In the genomic region with DNA sequence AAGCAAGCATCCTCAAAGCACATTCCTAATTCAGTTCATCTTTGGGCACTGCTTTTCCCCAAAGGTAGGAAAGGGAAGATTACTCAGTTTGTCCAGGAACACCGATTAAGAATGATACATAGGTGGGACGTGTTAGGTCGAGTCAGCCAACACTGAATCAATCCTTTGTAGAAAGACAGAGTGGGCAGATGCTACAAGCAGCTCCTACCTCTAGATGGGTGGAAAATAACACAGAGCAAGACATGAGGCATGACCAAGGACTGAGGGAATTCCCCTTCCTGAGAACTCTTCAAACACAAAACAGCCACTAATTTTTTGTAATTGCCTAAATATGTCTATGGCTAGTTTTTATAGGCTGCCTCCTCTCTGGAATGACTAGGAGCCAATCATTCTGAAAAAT, we compare ENCODE assay signal across 23 cellular contexts.
DNase-seq lines count a peak whose midpoint lies in the region; ATAC-seq, FAIRE-seq and TF ChIP-seq lines count a peak whose summit lies in the region.
"Had no signal": no experiment of that assay in that cellular context is flagged by ENCODE, and none has a peak within 500 bp of the region (broad histone marks: within the 10 kb centered on the region; RNA-seq: fewer than 3 reads in every experiment).

No MANE protein-coding gene starts in this region.

- H3K27me3 ChIP-seq in Caco-2 (replicated peaks; ENCODE audit: control insufficient read depth, insufficient read depth, low read length) (no peaks in the 10 kb centered on the region), H1 (replicated peaks in 1 of 4; ENCODE audit: control insufficient read depth in 3 of 4, extremely low read depth in 1 of 4, insufficient read depth in 3 of 4, low read length in 3 of 4) (peaks cover 10 to 27% (median 18%) of the 10 kb centered on the region in 4 experiments), smooth muscle cell (ENCODE audit: low read depth) (peaks cover 58% of the 10 kb centered on the region)

- 0 out of 2 replicates have a peak overlapping the region, but pooled peaks have one; percentile 1 for H2BK15ac ChIP-seq in H1 (ENCODE audit: low read length)

- peaks cover 19% of the 10 kb centered on the region for H3K4me1 ChIP-seq in Caco-2
- H3K4me1 ChIP-seq in H1 (replicated peaks in 1 of 4; ENCODE audit: control insufficient read depth in 3 of 4, insufficient read depth in 4 of 4, low read length in 3 of 4): peaks cover 0 to 12% (median 9%) of the 10 kb centered on the region in 4 experiments; a peak in 5 of 7 replicates
- H3K4me1 ChIP-seq in smooth muscle cell (ENCODE audit: low read depth): peaks cover 8% of the 10 kb centered on the region
- H3K4me1 ChIP-seq: BLaER1 had no signal

- H3K4me3 ChIP-seq in Caco-2 (ENCODE audit: low read depth, low read length) (no peak overlapping the region), H1 (ENCODE audit: extremely low read depth in 1 of 4, insufficient read depth in 2 of 4, low read depth in 3 of 4, low read length in 4 of 4) (no peak overlapping the region), smooth muscle cell (peak overlapping the region; percentile 2)
- H3K4me3 ChIP-seq: BLaER1 had no signal

- no TSS peak for BruUV-seq in Caco-2 (replicated peaks; lab: Mats Ljungman, UMichigan)

- TF ChIP-seq EP300 in H1 (IDR thresholded peaks at IDR 0.05; ENCODE audit: borderline replicate concordance in 1 of 2, low read depth in 2 of 2, low read length in 2 of 2): no peak

- no peak overlapping the region for H4K5ac ChIP-seq in H1 (ENCODE audit: insufficient read length, low read depth, low read length)

- H3K27ac Mint-ChIP-seq in activated CD8-positive, alpha-beta T cell treated with anti-CD3 and anti-CD28 coated beads for 36 hours: no peak overlapping the region
- no peak overlapping the region for H3K27ac Mint-ChIP-seq in activated CD8-positive, alpha-beta T cell treated with anti-CD3 and anti-CD28 coated beads, Interleukin-2, amount 10 ng/mL, durations not matched to agents 7 days and 5 days
- no peak overlapping the region for H3K27ac Mint-ChIP-seq in Caco-2 (ENCODE audit: unreplicated experiment)
- H3K27ac Mint-ChIP-seq: CD8-positive, alpha-beta memory T cell had no signal

- H3K27me3 Mint-ChIP-seq in activated CD8-positive, alpha-beta T cell treated with anti-CD3 and anti-CD28 coated beads for 36 hours: peaks cover 50% of the 10 kb centered on the region
- peaks cover 51% of the 10 kb centered on the region for H3K27me3 Mint-ChIP-seq in activated CD8-positive, alpha-beta T cell treated with anti-CD3 and anti-CD28 coated beads, Interleukin-2, amount 10 ng/mL, durations not matched to agents 7 days and 5 days (ENCODE audit: low read depth)
- H3K27me3 Mint-ChIP-seq in Caco-2 (ENCODE audit: insufficient read depth, unreplicated experiment): no peaks in the 10 kb centered on the region

- H2AK5ac ChIP-seq in H1 (ENCODE audit: low read depth, low read length): no peak overlapping the region

- no peak for FAIRE-seq in H1 (lab: Jason Lieb, UNC)
- FAIRE-seq: GM12892 had no signal

- no peak for TF ChIP-seq POLR2A in H1 (IDR thresholded peaks at IDR 0.05; ENCODE audit: control extremely low read depth in 1 of 2, low read depth in 2 of 2, low read length in 2 of 2)

- H4K91ac ChIP-seq in H1 (replicated peaks; ENCODE audit: insufficient read length, low read length): no peak overlapping the region

- POLR2A ChIA-PET in activated CD8-positive, alpha-beta T cell treated with anti-CD3 and anti-CD28 coated beads for 36 hours (lab: Charles Lee): no interaction called here
- POLR2A ChIA-PET in activated CD8-positive, alpha-beta T cell treated with anti-CD3 and anti-CD28 coated beads, Interleukin-2, amount 10 ng/mL, durations not matched to agents 7 days and 5 days (lab: Charles Lee): no interaction called here
- POLR2A ChIA-PET in Caco-2 (lab: Charles Lee): no interaction called here
- POLR2A ChIA-PET in H1 (lab: Charles Lee; ENCODE audit: partially characterized antibody): no interaction called here

- H3K36me3 ChIP-seq in Caco-2 (ENCODE audit: control insufficient read depth, insufficient read depth, low read length) (no peaks in the 10 kb centered on the region), H1 (ENCODE audit: control insufficient read depth in 2 of 4, insufficient read depth in 4 of 4, low read length in 3 of 4) (no peaks in the 10 kb centered on the region; a peak in 1 of 8 replicates), smooth muscle cell (ENCODE audit: low read depth) (no peaks in the 10 kb centered on the region)
- H3K36me3 ChIP-seq: BLaER1 had no signal

- H3K4me2 ChIP-seq in H1 (ENCODE audit: insufficient read depth in 1 of 2, low read depth in 2 of 2, low read length in 2 of 2) (no peak overlapping the region; a peak in 1 of 4 replicates), smooth muscle cell (no peak overlapping the region)
- H3K4me2 ChIP-seq: BLaER1 had no signal

- H2BK20ac ChIP-seq in H1 (ENCODE audit: low read length): no peak overlapping the region

- no peak overlapping the region for H3K23ac ChIP-seq in H1 (ENCODE audit: insufficient read length)

- no peak overlapping the region for H3K4me3 Mint-ChIP-seq in activated CD8-positive, alpha-beta T cell treated with anti-CD3 and anti-CD28 coated beads for 36 hours
- H3K4me3 Mint-ChIP-seq in activated CD8-positive, alpha-beta T cell treated with anti-CD3 and anti-CD28 coated beads, Interleukin-2, amount 10 ng/mL, durations not matched to agents 7 days and 5 days: no peak overlapping the region
- H3K4me3 Mint-ChIP-seq in Caco-2 (ENCODE audit: unreplicated experiment): peak overlapping the region; percentile 93
- H3K4me3 Mint-ChIP-seq: CD8-positive, alpha-beta memory T cell had no signal

- H4K8ac ChIP-seq in H1 (ENCODE audit: extremely low read depth, insufficient read depth, low read length): no peak overlapping the region

- TF ChIP-seq RAD21 in H1 (IDR thresholded peaks at IDR 0.05 in 1 of 2, conservative IDR thresholded peaks at IDR 0.05 in 1 of 2; ENCODE audit: low read depth in 2 of 2, low read length in 2 of 2): no peak

- H3K56ac ChIP-seq in H1 (replicated peaks; ENCODE audit: insufficient read length, low read depth, low read length): no peak overlapping the region

- H3K27ac ChIP-seq in H1 (ENCODE audit: low read depth, low read length) (no peak overlapping the region), smooth muscle cell (ENCODE audit: low read depth) (no peak overlapping the region)
- H3K27ac ChIP-seq: BLaER1 had no signal

- peak; percentile 76 for ATAC-seq in activated CD8-positive, alpha-beta T cell treated with anti-CD3 and anti-CD28 coated beads for 36 hours
- ATAC-seq in activated CD8-positive, alpha-beta T cell treated with anti-CD3 and anti-CD28 coated beads, Interleukin-2, amount 10 ng/mL, durations not matched to agents 7 days and 5 days: no peak
- no peak for ATAC-seq in HG03354 (IDR thresholded peaks at IDR 0.05; ENCODE audit: poor library complexity, severe bottlenecking, unreplicated experiment)
- ATAC-seq: Panc1 had no signal

- peaks cover 12% of the 10 kb centered on the region for H3K23me2 ChIP-seq in H1 (ENCODE audit: low read depth, low read length)

- DNase-seq in activated CD8-positive, alpha-beta T cell treated with anti-CD3 and anti-CD28 coated beads for 36 hours: no peak
- no peak for DNase-seq in activated CD8-positive, alpha-beta T cell treated with anti-CD3 and anti-CD28 coated beads, Interleukin-2, amount 10 ng/mL, durations not matched to agents 7 days and 5 days
- DNase-seq in Caco-2 (no peak), H1 (ENCODE audit: low read depth in 1 of 2, low spot score in 2 of 2) (no peak), smooth muscle cell (lab: John Stamatoyannopoulos, UW; ENCODE audit: unreplicated experiment) (no peak), GM10266 (ENCODE audit: extremely low spot score) (no peak), NCI-H1436 treated with DMSO at 0.1 percent for 48 hours (lab: John Stamatoyannopoulos, UW) (no peak)
- DNase-seq: 8988T; CD8-positive, alpha-beta memory T cell; DMS 273 treated with DMSO at 0.1 percent for 48 hours; GF-D8; IMR-90; Kasumi-1; MM.1S; NCI-H1092 treated with DMSO at 0.1 percent for 48 hours; NCI-H1694; NCI-H2107; NCI-H2227 treated with DMSO at 0.1 percent for 48 hours; NCI-H524 treated with DMSO at 0.1 percent for 48 hours had no signal

- TF ChIP-seq CTCF in activated CD8-positive, alpha-beta T cell treated with anti-CD3 and anti-CD28 coated beads for 36 hours (IDR thresholded peaks at IDR 0.05): no peak
- TF ChIP-seq CTCF in Caco-2 (IDR thresholded peaks at IDR 0.05; ENCODE audit: insufficient read depth in 1 of 2, low read depth in 1 of 2, low read length in 1 of 2, severe bottlenecking in 1 of 2, unreplicated experiment in 1 of 2) (no peak), H1 (IDR thresholded peaks at IDR 0.05; ENCODE audit: control extremely low read depth in 1 of 3, insufficient read depth in 1 of 3, low read depth in 1 of 3, low read length in 3 of 3) (no peak), smooth muscle cell (IDR thresholded peaks at IDR 0.05; ENCODE audit: borderline replicate concordance, insufficient read depth, poor library complexity, severe bottlenecking) (no peak), GM10266 (IDR thresholded peaks at IDR 0.05; ENCODE audit: control insufficient read depth, insufficient read depth, low read depth, missing control alignments) (no peak)

- H3F3A ChIP-seq in smooth muscle cell (ENCODE audit: low read depth): no peaks in the 10 kb centered on the region

- H2AFZ ChIP-seq in H1 (ENCODE audit: low read length) (no peak overlapping the region), smooth muscle cell (ENCODE audit: low read depth) (no peak overlapping the region)

- H3K36me3 Mint-ChIP-seq in activated CD8-positive, alpha-beta T cell treated with anti-CD3 and anti-CD28 coated beads for 36 hours (ENCODE audit: low read depth): no peaks in the 10 kb centered on the region
- H3K36me3 Mint-ChIP-seq in activated CD8-positive, alpha-beta T cell treated with anti-CD3 and anti-CD28 coated beads, Interleukin-2, amount 10 ng/mL, durations not matched to agents 7 days and 5 days (ENCODE audit: low read depth): no peaks in the 10 kb centered on the region
- no peaks in the 10 kb centered on the region for H3K36me3 Mint-ChIP-seq in Caco-2 (ENCODE audit: insufficient read depth, unreplicated experiment)
- H3K36me3 Mint-ChIP-seq: CD8-positive, alpha-beta memory T cell had no signal

- H4K20me1 ChIP-seq in H1 (replicated peaks in 1 of 2; ENCODE audit: control insufficient read depth in 1 of 2, insufficient read depth in 2 of 2, low read length in 2 of 2): no peaks in the 10 kb centered on the region
- H4K20me1 ChIP-seq in smooth muscle cell (ENCODE audit: low read depth): no peaks in the 10 kb centered on the region
- H4K20me1 ChIP-seq: BLaER1 had no signal

- no peak overlapping the region for H2BK120ac ChIP-seq in H1 (replicated peaks; ENCODE audit: low read depth, low read length)

- no peak overlapping the region for H3K18ac ChIP-seq in H1 (ENCODE audit: extremely low read depth, low read length)

- H3K9me3 Mint-ChIP-seq in activated CD8-positive, alpha-beta T cell treated with anti-CD3 and anti-CD28 coated beads for 36 hours: no peaks in the 10 kb centered on the region
- no peaks in the 10 kb centered on the region for H3K9me3 Mint-ChIP-seq in activated CD8-positive, alpha-beta T cell treated with anti-CD3 and anti-CD28 coated beads, Interleukin-2, amount 10 ng/mL, durations not matched to agents 7 days and 5 days (ENCODE audit: insufficient read depth)
- H3K9me3 Mint-ChIP-seq in Caco-2 (ENCODE audit: unreplicated experiment): no peaks in the 10 kb centered on the region

- H3K4me1 Mint-ChIP-seq in activated CD8-positive, alpha-beta T cell treated with anti-CD3 and anti-CD28 coated beads for 36 hours (ENCODE audit: low read depth): peaks cover 17% of the 10 kb centered on the region
- peaks cover 4% of the 10 kb centered on the region for H3K4me1 Mint-ChIP-seq in activated CD8-positive, alpha-beta T cell treated with anti-CD3 and anti-CD28 coated beads, Interleukin-2, amount 10 ng/mL, durations not matched to agents 7 days and 5 days (ENCODE audit: low read depth)
- H3K4me1 Mint-ChIP-seq in Caco-2 (ENCODE audit: low read depth, unreplicated experiment): peaks cover 7% of the 10 kb centered on the region

- no peak overlapping the region for H3K4ac ChIP-seq in H1 (replicated peaks; ENCODE audit: insufficient read length, low read depth, low read length)

- H3K9ac ChIP-seq in H1 (replicated peaks in 1 of 4; ENCODE audit: extremely low read depth in 1 of 4, low read depth in 3 of 4, low read length in 3 of 4) (no peak overlapping the region), smooth muscle cell (ENCODE audit: low read depth) (no peak overlapping the region)
- H3K9ac ChIP-seq: BLaER1 had no signal

- H3K79me2 ChIP-seq in H1 (ENCODE audit: control insufficient read depth in 1 of 2, insufficient read depth in 2 of 2, low read length in 2 of 2) (no peaks in the 10 kb centered on the region; a peak in 1 of 4 replicates), smooth muscle cell (ENCODE audit: low read depth) (no peaks in the 10 kb centered on the region)

- H3K14ac ChIP-seq in H1 (ENCODE audit: insufficient read length): no peak overlapping the region

- intact Hi-C loops in activated CD8-positive, alpha-beta T cell treated with anti-CD3 and anti-CD28 coated beads for 36 hours (cut with micrococcal nuclease): no loop called here
- intact Hi-C loops in Caco-2 (cut with micrococcal nuclease; ENCODE audit: unreplicated experiment): loop anchor here (2.0 to 5.0 kb wide), 4 partner anchors 25 to 635 kb away; no protein-coding TSS in a partner anchor

- WGBS in H1 (ENCODE audit: extremely low coverage in 1 of 2, insufficient coverage in 1 of 2, insufficient read length in 1 of 2, insufficient replicate concordance in 2 of 2, low coverage in 1 of 2, low lambda C conversion rate in 2 of 2, missing lambda C conversion rate in 1 of 2), 2 experiments: 81% methylated on average over 3 of the region's 3 CpGs; no CpG with 5 or more reads in 1 of the 2 experiments
- WGBS in smooth muscle cell (ENCODE audit: low lambda C conversion rate): 72% methylated on average over 3 of the region's 3 CpGs

- CTCF ChIA-PET in activated CD8-positive, alpha-beta T cell treated with anti-CD3 and anti-CD28 coated beads for 36 hours (lab: Charles Lee): no interaction called here
- CTCF ChIA-PET in activated CD8-positive, alpha-beta T cell treated with anti-CD3 and anti-CD28 coated beads, Interleukin-2, amount 10 ng/mL, durations not matched to agents 7 days and 5 days (lab: Charles Lee): no interaction called here
- CTCF ChIA-PET in Caco-2 (lab: Charles Lee) (no interaction called here), H1 (lab: Charles Lee; ENCODE audit: partially characterized antibody) (no interaction called here)

- H2BK12ac ChIP-seq in H1 (ENCODE audit: low read depth, low read length): peak overlapping the region; percentile 44; the same call in 1 of the 2 replicates

- H3K9me3 ChIP-seq in Caco-2: no peaks in the 10 kb centered on the region
- H3K9me3 ChIP-seq in H1 (ENCODE audit: insufficient read depth in 2 of 2, low read depth in 1 of 2, low read length in 1 of 2): no peaks in the 10 kb centered on the region
- no peaks in the 10 kb centered on the region for H3K9me3 ChIP-seq in smooth muscle cell (replicated peaks; ENCODE audit: low read depth)

- no peak overlapping the region for H2BK5ac ChIP-seq in H1 (ENCODE audit: low read depth, low read length)

- H3K79me1 ChIP-seq in H1 (ENCODE audit: low read depth, low read length): no peaks in the 10 kb centered on the region
